8 cellular contexts compared by ENCODE assay signal in genomic region chrX:54808605-54809483, GRCh38. TPM values are rescaled to one million over a fixed set of nuclear protein-coding genes. Genes with fewer than 3 reads are reported as not detected.
A peak's percentile ranks its signal among the peaks of the same experiment; 100 is the strongest.
DNase-seq lines count a peak whose midpoint lies in the region; ATAC-seq and TF ChIP-seq lines count a peak whose summit lies in the region.

No MANE protein-coding gene starts in this region.

- H3K79me2 ChIP-seq in parathyroid adenoma = peaks cover 2% of the 10 kb centered on the region

- peaks cover 0 to 40% of the 10 kb centered on the region in 2 donors for H3K36me3 ChIP-seq in adrenal gland (replicated peaks in 1 of 2)
- H3K36me3 ChIP-seq in parathyroid adenoma (ENCODE audit: control insufficient read depth, insufficient read depth, low read length) = no peaks in the 10 kb centered on the region
- peaks cover 0 to 35% (median 0%) of the 10 kb centered on the region in 3 donors for H3K36me3 ChIP-seq in tibial nerve

- H3K27ac ChIP-seq in adrenal gland = peak overlapping the region in 4 of 5 donors; percentile 57 to 89 (median 76)
- peak overlapping the region; percentile 97 for H3K27ac ChIP-seq in parathyroid adenoma
- peak overlapping the region; percentile 88 to 97 (median 92) for H3K27ac ChIP-seq in tibial nerve

- H3K4me1 ChIP-seq in adrenal gland (replicated peaks in 1 of 2) = peaks cover 9 to 12% of the 10 kb centered on the region in 2 donors
- no peaks in the 10 kb centered on the region for H3K4me1 ChIP-seq in parathyroid adenoma
- peaks cover 0 to 26% (median 6%) of the 10 kb centered on the region in 4 donors for H3K4me1 ChIP-seq in tibial nerve

- H3K9me3 ChIP-seq in adrenal gland (replicated peaks in 1 of 3) = no peaks in the 10 kb centered on the region
- no peaks in the 10 kb centered on the region for H3K9me3 ChIP-seq in parathyroid adenoma (ENCODE audit: control insufficient read depth, low read length)
- no peaks in the 10 kb centered on the region for H3K9me3 ChIP-seq in tibial nerve

- intact Hi-C loops in adrenal gland (cut with DNase I) = loop anchor here in 1 of 2 donors (10.0 kb wide), 1 partner anchor 164 kb away; no protein-coding TSS in a partner anchor
- intact Hi-C loops in cardiac septum (cut with DNase I) = no loop called here

- peak in 1 of 2 donors; percentile 7 for TF ChIP-seq POLR2A in adrenal gland (IDR thresholded peaks at IDR 0.05)
- no peak for TF ChIP-seq POLR2A in tibial nerve (IDR thresholded peaks at IDR 0.05)

- no peaks in the 10 kb centered on the region for H3K27me3 ChIP-seq in adrenal gland
- no peaks in the 10 kb centered on the region for H3K27me3 ChIP-seq in parathyroid adenoma (ENCODE audit: control insufficient read depth, insufficient read depth, low read length)
- H3K27me3 ChIP-seq in tibial nerve = no peaks in the 10 kb centered on the region

- H3K4me2 ChIP-seq in parathyroid adenoma (ENCODE audit: low read length) = peak overlapping the region; percentile 87

- TF ChIP-seq CTCF in GM12864 (IDR thresholded peaks at IDR 0.05; ENCODE audit: low read depth, low read length, missing control alignments) (no peak), adrenal gland (IDR thresholded peaks at IDR 0.05) (no peak), parathyroid adenoma (IDR thresholded peaks at IDR 0.05) (no peak), tibial nerve (IDR thresholded peaks at IDR 0.05) (no peak)

- DNase-seq in GM12864 (ENCODE audit: low read depth) = peak; percentile 86
- peak; percentile 62 for DNase-seq in NCI-H1417 treated with DMSO at 0.1 percent for 48 hours (lab: John Stamatoyannopoulos, UW)
- DNase-seq in SW480 (ENCODE audit: low spot score) = peak; percentile 94
- DNase-seq in adrenal gland = peak; percentile 90 to 97 (median 95)
- DNase-seq in cardiac septum (ENCODE audit: low spot score) = peak; percentile 94
- DNase-seq in tibial nerve (ENCODE audit: low spot score in 2 of 2) = peak; percentile 79 to 85

- H2AFZ ChIP-seq in parathyroid adenoma = peak overlapping the region; percentile 84

- 0 to 41% (median 16%) methylated on average over 1 to 38 of the region's 38 CpGs for WGBS in adrenal gland, 4 donors
- 0 to 40% methylated on average over 25 to 38 of the region's 38 CpGs for WGBS in tibial nerve, 2 donors

- peak; percentile 90 for ATAC-seq in HG02798 (IDR thresholded peaks at IDR 0.05; ENCODE audit: poor library complexity, unreplicated experiment)

- TF ChIP-seq EP300 in tibial nerve (IDR thresholded peaks at IDR 0.05) = peak in 1 of 2 donors; percentile 7

- peak overlapping the region; percentile 61 for H3K9ac ChIP-seq in parathyroid adenoma

- H3K4me3 ChIP-seq in GM12864 (ENCODE audit: low read depth, low read length) (peak overlapping the region; percentile 81), adrenal gland (peak overlapping the region in 3 of 4 donors; percentile 49 to 78 (median 70)), parathyroid adenoma (ENCODE audit: low read depth, low read length) (peak overlapping the region; percentile 89), tibial nerve (peak overlapping the region; percentile 49 to 74 (median 56))

RNA-seq across cellular contexts. Expression of gene MAGED2, which starts 1.3 kb away (rescaled TPM):
- total RNA-seq in adrenal gland (100 to 1,000 TPM; 144 to 350 (median 222) TPM), cardiac septum (91.5 TPM), tibial nerve (100 to 1,000 TPM; 114 to 230 (median 173) TPM)
- polyA plus RNA-seq in adrenal gland = 100 to 1,000 TPM; 121 to 162 (median 129) TPM

RNA-seq across cellular contexts. Expression of gene ITIH6, which starts 10.8 kb away (rescaled TPM):
- total RNA-seq in adrenal gland (not detected), cardiac septum (not detected), tibial nerve (not detected)
- polyA plus RNA-seq in adrenal gland = not detected

Comparison
In these comparisons a context has a peak if more than half of its experiments do, and no peak if none do; other contexts are left out.
1. Peak in every context shown above with its lines: DNase-seq, ATAC-seq, H3K4me3 ChIP-seq and H3K27ac ChIP-seq.